In the genomic region with DNA sequence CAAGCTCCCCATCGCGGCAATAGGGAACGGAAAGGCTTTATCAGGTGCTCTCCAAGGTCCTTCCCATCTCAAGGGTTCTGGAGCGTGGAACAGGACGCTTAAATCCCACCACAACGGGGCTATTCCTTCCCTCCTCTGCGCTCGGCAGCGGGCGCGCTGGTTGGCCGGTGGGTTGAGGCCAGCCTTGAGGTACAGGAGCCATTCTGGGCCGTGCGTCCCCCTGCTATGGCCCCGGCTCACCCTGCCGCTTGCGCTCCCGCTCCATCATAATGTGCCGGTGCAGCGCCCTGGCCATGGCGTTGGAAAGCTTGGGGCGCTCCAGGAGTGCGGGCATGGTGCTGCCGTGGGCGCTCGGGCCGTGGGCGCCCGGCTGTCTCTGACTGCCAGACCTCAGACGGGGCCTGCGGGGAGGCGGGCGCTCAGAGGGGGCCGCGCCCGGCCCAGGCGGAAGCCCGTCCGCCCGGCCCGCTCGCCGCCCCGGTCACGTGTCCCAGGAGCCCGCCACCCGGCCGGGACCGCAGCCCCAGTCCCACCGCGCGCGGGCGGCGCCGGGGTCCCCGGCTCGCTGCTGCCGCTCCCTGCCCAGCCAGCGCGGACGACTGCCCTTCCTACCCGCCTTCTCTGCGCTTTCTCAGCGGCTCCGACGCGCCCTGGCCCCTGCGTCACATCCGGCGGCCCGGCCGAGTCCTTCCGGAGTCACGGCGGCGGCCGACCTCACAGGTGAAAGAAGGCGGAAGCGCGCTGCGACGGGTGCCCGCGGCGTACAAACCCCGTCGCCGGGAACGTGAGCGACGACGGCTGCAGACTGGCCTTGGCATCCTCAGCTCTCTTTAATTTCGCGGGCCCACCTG, we compare ENCODE assay signal across 8 cellular contexts. TPM values are rescaled to one million over a fixed set of nuclear protein-coding genes. Genes with fewer than 3 reads are reported as not detected.
DNase-seq lines count a peak whose midpoint lies in the region; ATAC-seq, FAIRE-seq and TF ChIP-seq lines count a peak whose summit lies in the region.

A gene with protein sequence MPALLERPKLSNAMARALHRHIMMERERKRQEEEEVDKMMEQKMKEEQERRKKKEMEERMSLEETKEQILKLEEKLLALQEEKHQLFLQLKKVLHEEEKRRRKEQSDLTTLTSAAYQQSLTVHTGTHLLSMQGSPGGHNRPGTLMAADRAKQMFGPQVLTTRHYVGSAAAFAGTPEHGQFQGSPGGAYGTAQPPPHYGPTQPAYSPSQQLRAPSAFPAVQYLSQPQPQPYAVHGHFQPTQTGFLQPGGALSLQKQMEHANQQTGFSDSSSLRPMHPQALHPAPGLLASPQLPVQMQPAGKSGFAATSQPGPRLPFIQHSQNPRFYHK (minus strand): TSS at position 642 of the 851 bp plus-strand sequence. CDS start 308 bp downstream, at position 334.

- H3K27ac ChIP-seq in A549, result peak within 1 kb of the TSS; percentile 88 to 95

- peak within 1 kb of the TSS; percentile 90 for H3K4me2 ChIP-seq in A549

- peak; percentile 77 to 82 for ATAC-seq in A549
- ATAC-seq in GM18858 (IDR thresholded peaks at IDR 0.05; ENCODE audit: unreplicated experiment), result peak; percentile 64
- ATAC-seq in HG03095 (IDR thresholded peaks at IDR 0.05; ENCODE audit: unreplicated experiment), result peak; percentile 59

- TF ChIP-seq RAD21 in A549 (conservative IDR thresholded peaks at IDR 0.05 in 1 of 2, IDR thresholded peaks at IDR 0.05 in 1 of 2), result no peak; a peak in 2 of 5 replicates

- peak in 1 of 2 experiments; percentile 6; a peak in 1 of 5 replicates for TF ChIP-seq EP300 in A549 (IDR thresholded peaks at IDR 0.05)

- FAIRE-seq in A549 (lab: Jason Lieb, UNC), result no peak

- POLR2A ChIA-PET in A549 (lab: Yijun Ruan, JAX), result interaction anchor here (0.5 to 4.0 kb wide), 4 partner anchors 15 to 404 kb away, joined by 3 to 22 read pairs (median 7); a partner anchor contains a TSS

- H3K4me1 ChIP-seq in A549, result peaks cover 47% of the 10 kb centered on the region

- peak within 1 kb of the TSS; percentile 75 for H3K4me3 ChIP-seq in A549

- CTCF ChIA-PET in A549 (lab: Yijun Ruan, JAX), result interaction anchor here (0.8 to 6.1 kb wide), 8 partner anchors 8 to 245 kb away, joined by 3 to 58 read pairs (median 5); no protein-coding TSS in a partner anchor

- under 1% methylated on average over 58 of the region's 95 CpGs for WGBS in A549 (ENCODE audit: missing lambda C conversion rate)

- no peaks in the 10 kb centered on the region for H3K9me3 ChIP-seq in A549

- TF ChIP-seq CTCF in A549 (IDR thresholded peaks at IDR 0.05), result no peak

- TF ChIP-seq POLR2A in A549 (IDR thresholded peaks at IDR 0.05; ENCODE audit: low read length), result peak; percentile 82

- DNase-seq in A549 (ENCODE audit: low read depth in 1 of 2, low spot score in 1 of 2) (peak; percentile 93 to 95), NCI-H2227 treated with DMSO at 0.1 percent for 48 hours (lab: John Stamatoyannopoulos, UW) (peak; percentile 70), cerebellar cortex (ENCODE audit: low spot score) (peak; percentile 86), islet precursor cell (peak; percentile 97)
- peak; percentile 92 for DNase-seq in activated CD4-positive, alpha-beta T cell treated with anti-CD3 and anti-CD28 coated beads for 1 hour
- DNase-seq in stimulated activated CD4-positive, alpha-beta T cell treated with anti-CD3 and anti-CD28 coated beads, Interleukin-12 subunit alpha, Interleukin-12 subunit beta, amount 100 ng/mL, for 24 hours (ENCODE audit: low read depth in 2 of 2), result peak; percentile 87 to 91

TF ChIP-seq in A549, 52 proteins besides CTCF, POLR2A, EP300 and RAD21 (continues in another document):
- TF ChIP-seq, protein P1, sequence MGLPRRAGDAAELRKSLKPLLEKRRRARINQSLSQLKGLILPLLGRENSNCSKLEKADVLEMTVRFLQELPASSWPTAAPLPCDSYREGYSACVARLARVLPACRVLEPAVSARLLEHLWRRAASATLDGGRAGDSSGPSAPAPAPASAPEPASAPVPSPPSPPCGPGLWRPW (IDR thresholded peaks at IDR 0.05), result no peak
- TF ChIP-seq TFCP2L1 (CRISPR knock-in tag; IDR thresholded peaks at IDR 0.05) (peak; percentile 89), PHF8 (IDR thresholded peaks at IDR 0.05; ENCODE audit: borderline replicate concordance, low read depth) (peak; percentile 45; the same call in 1 of the 2 replicates), RCOR1 (IDR thresholded peaks at IDR 0.05; ENCODE audit: low read depth, low read length) (no peak), FOSB (CRISPR knock-in tag; IDR thresholded peaks at IDR 0.05) (peak; percentile 89), BHLHE40 (IDR thresholded peaks at IDR 0.05; ENCODE audit: low read depth, low read length) (peak; percentile 64; the same call in 1 of the 2 replicates), ZNF302 (CRISPR knock-in tag; IDR thresholded peaks at IDR 0.05) (no peak), HOXA7 (CRISPR knock-in tag; IDR thresholded peaks at IDR 0.05) (peak; percentile 75; the same call in 1 of the 2 replicates), FOXS1 (CRISPR knock-in tag; IDR thresholded peaks at IDR 0.05) (no peak), EHMT2 (IDR thresholded peaks at IDR 0.05; ENCODE audit: low read depth) (no peak), MYC (IDR thresholded peaks at IDR 0.05; ENCODE audit: borderline replicate concordance, low read length) (peak; percentile 59; the same call in 1 of the 2 replicates), MAFK (IDR thresholded peaks at IDR 0.05; ENCODE audit: partially characterized antibody) (no peak), CBX2 (IDR thresholded peaks at IDR 0.05; ENCODE audit: borderline replicate concordance, low read depth) (no peak), HOXB13 (CRISPR knock-in tag; IDR thresholded peaks at IDR 0.05; ENCODE audit: low read depth) (no peak), NFE2L2 (conservative IDR thresholded peaks at IDR 0.05; ENCODE audit: low read length) (no peak), NR3C1 (IDR thresholded peaks at IDR 0.05) (no peak), CBX8 (IDR thresholded peaks at IDR 0.05) (no peak), EHF (CRISPR knock-in tag; IDR thresholded peaks at IDR 0.05) (peak; percentile 58; the same call in 1 of the 2 replicates), HOXB5 (CRISPR knock-in tag; IDR thresholded peaks at IDR 0.05) (peak; percentile 51; the same call in 1 of the 2 replicates), ESRRA (IDR thresholded peaks at IDR 0.05; ENCODE audit: borderline replicate concordance, low read length) (0 out of 2 replicates have a peak, but pooled peaks have one; percentile 31), CEBPB (IDR thresholded peaks at IDR 0.05) (no peak)
- TF ChIP-seq, protein P2, sequence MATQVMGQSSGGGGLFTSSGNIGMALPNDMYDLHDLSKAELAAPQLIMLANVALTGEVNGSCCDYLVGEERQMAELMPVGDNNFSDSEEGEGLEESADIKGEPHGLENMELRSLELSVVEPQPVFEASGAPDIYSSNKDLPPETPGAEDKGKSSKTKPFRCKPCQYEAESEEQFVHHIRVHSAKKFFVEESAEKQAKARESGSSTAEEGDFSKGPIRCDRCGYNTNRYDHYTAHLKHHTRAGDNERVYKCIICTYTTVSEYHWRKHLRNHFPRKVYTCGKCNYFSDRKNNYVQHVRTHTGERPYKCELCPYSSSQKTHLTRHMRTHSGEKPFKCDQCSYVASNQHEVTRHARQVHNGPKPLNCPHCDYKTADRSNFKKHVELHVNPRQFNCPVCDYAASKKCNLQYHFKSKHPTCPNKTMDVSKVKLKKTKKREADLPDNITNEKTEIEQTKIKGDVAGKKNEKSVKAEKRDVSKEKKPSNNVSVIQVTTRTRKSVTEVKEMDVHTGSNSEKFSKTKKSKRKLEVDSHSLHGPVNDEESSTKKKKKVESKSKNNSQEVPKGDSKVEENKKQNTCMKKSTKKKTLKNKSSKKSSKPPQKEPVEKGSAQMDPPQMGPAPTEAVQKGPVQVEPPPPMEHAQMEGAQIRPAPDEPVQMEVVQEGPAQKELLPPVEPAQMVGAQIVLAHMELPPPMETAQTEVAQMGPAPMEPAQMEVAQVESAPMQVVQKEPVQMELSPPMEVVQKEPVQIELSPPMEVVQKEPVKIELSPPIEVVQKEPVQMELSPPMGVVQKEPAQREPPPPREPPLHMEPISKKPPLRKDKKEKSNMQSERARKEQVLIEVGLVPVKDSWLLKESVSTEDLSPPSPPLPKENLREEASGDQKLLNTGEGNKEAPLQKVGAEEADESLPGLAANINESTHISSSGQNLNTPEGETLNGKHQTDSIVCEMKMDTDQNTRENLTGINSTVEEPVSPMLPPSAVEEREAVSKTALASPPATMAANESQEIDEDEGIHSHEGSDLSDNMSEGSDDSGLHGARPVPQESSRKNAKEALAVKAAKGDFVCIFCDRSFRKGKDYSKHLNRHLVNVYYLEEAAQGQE (IDR thresholded peaks at IDR 0.05), result peak; percentile 90
- TF ChIP-seq, protein P3, sequence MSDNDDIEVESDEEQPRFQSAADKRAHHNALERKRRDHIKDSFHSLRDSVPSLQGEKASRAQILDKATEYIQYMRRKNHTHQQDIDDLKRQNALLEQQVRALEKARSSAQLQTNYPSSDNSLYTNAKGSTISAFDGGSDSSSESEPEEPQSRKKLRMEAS (IDR thresholded peaks at IDR 0.05), result peak; percentile 93
- TF ChIP-seq, protein P4, sequence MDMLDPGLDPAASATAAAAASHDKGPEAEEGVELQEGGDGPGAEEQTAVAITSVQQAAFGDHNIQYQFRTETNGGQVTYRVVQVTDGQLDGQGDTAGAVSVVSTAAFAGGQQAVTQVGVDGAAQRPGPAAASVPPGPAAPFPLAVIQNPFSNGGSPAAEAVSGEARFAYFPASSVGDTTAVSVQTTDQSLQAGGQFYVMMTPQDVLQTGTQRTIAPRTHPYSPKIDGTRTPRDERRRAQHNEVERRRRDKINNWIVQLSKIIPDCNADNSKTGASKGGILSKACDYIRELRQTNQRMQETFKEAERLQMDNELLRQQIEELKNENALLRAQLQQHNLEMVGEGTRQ (IDR thresholded peaks at IDR 0.05), result no peak
- TF ChIP-seq, protein P5, sequence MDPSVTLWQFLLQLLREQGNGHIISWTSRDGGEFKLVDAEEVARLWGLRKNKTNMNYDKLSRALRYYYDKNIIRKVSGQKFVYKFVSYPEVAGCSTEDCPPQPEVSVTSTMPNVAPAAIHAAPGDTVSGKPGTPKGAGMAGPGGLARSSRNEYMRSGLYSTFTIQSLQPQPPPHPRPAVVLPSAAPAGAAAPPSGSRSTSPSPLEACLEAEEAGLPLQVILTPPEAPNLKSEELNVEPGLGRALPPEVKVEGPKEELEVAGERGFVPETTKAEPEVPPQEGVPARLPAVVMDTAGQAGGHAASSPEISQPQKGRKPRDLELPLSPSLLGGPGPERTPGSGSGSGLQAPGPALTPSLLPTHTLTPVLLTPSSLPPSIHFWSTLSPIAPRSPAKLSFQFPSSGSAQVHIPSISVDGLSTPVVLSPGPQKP (IDR thresholded peaks at IDR 0.05; ENCODE audit: low read depth, low read length), result no peak

RNA-seq across cellular contexts. Expression of the gene that starts here (rescaled TPM):
- polyA plus RNA-seq in A549 (2011; rRNA removed) (48.5 and 61.7 TPM in 2 replicates), A549 (2017; fragmentation: RNase III; extraction: RNeasy Plus Mini Kit Qiagen cat#74134 plus additional on column Dnase treatment) (147 to 171 TPM (median 158 TPM) in 3 replicates)
- 148 and 175 TPM in 2 replicates for polyA plus RNA-seq in A549 (2012; cell fraction: cytosol; rRNA removed)
- 219 and 250 TPM in 2 replicates for polyA plus RNA-seq in A549 (2012; cell fraction: nucleus; rRNA removed)
- 83.2 and 83.3 TPM in 2 replicates for polyA minus RNA-seq in A549 (2011; rRNA and poly(A)+ RNA removed)

Comparison
In these comparisons a context has a peak if more than half of its experiments do, and no peak if none do; other contexts are left out.
1. Peak in every context shown above with its lines: DNase-seq, ATAC-seq, H3K4me3 ChIP-seq and H3K27ac ChIP-seq.